36 cellular contexts compared by ENCODE assay signal in genomic region chr5:117093653-117094052, GRCh38.
"Had no signal": no experiment of that assay in that cellular context is flagged by ENCODE, and none has a peak within 500 bp of the region (broad histone marks: within the 10 kb centered on the region; RNA-seq: fewer than 3 reads in every experiment).

No MANE protein-coding gene starts in this region.

- H3K4me3 ChIP-seq: ascending aorta, cardiac muscle cell had no signal

- H3K36me3 ChIP-seq: ascending aorta, cardiac muscle cell had no signal

- H3K4me1 Mint-ChIP-seq: activated CD4-positive, alpha-beta memory T cell treated with anti-CD3 and anti-CD28 coated beads, Interleukin-2, amount 10 ng/mL, durations not matched to agents 7 days and 5 days; activated CD4-positive, alpha-beta T cell treated with anti-CD3 and anti-CD28 coated beads for 36 hours; activated CD4-positive, alpha-beta T cell treated with anti-CD3 and anti-CD28 coated beads, Interleukin-2, amount 10 ng/mL, durations not matched to agents 7 days and 5 days; activated CD8-positive, alpha-beta memory T cell treated with anti-CD3 and anti-CD28 coated beads, Interleukin-2, amount 10 ng/mL, durations not matched to agents 7 days and 5 days; activated naive CD4-positive, alpha-beta T cell treated with anti-CD3 and anti-CD28 coated beads, Interleukin-2, amount 10 ng/mL, durations not matched to agents 7 days and 5 days; activated naive CD4-positive, alpha-beta T cell treated with anti-CD3 and anti-CD28 coated beads, Interleukin-2, amount 50 U/mL, for 24 hours; activated naive CD8-positive, alpha-beta T cell treated with anti-CD3 and anti-CD28 coated beads, Interleukin-2, amount 10 ng/mL, durations not matched to agents 7 days and 5 days; activated naive CD8-positive, alpha-beta T cell treated with anti-CD3 and anti-CD28 coated beads, Interleukin-2, amount 50 U/mL, for 24 hours had no signal

- H3K9me3 Mint-ChIP-seq: activated CD4-positive, alpha-beta T cell treated with anti-CD3 and anti-CD28 coated beads, Interleukin-2, amount 10 ng/mL, durations not matched to agents 7 days and 5 days; activated naive CD4-positive, alpha-beta T cell treated with anti-CD3 and anti-CD28 coated beads, Interleukin-2, amount 50 U/mL, for 24 hours; activated T-cell treated with anti-CD3 and anti-CD28 coated beads, Interleukin-2, amount 50 U/mL, for 24 hours had no signal

- H3K4me1 ChIP-seq: ascending aorta had no signal

- H3K27ac Mint-ChIP-seq: activated CD4-positive, alpha-beta memory T cell treated with anti-CD3 and anti-CD28 coated beads, Interleukin-2, amount 10 ng/mL, durations not matched to agents 7 days and 5 days; activated CD4-positive, alpha-beta T cell treated with anti-CD3 and anti-CD28 coated beads for 36 hours; activated CD4-positive, alpha-beta T cell treated with anti-CD3 and anti-CD28 coated beads, Interleukin-2, amount 10 ng/mL, durations not matched to agents 7 days and 5 days; activated CD8-positive, alpha-beta memory T cell treated with anti-CD3 and anti-CD28 coated beads, Interleukin-2, amount 10 ng/mL, durations not matched to agents 7 days and 5 days; activated CD8-positive, alpha-beta T cell treated with anti-CD3 and anti-CD28 coated beads, Interleukin-2, amount 10 ng/mL, durations not matched to agents 7 days and 5 days; activated naive CD4-positive, alpha-beta T cell treated with anti-CD3 and anti-CD28 coated beads, Interleukin-2, amount 10 ng/mL, durations not matched to agents 7 days and 5 days; activated naive CD4-positive, alpha-beta T cell treated with anti-CD3 and anti-CD28 coated beads, Interleukin-2, amount 50 U/mL, for 24 hours; activated naive CD8-positive, alpha-beta T cell; activated naive CD8-positive, alpha-beta T cell treated with anti-CD3 and anti-CD28 coated beads, Interleukin-2, amount 10 ng/mL, durations not matched to agents 7 days and 5 days; activated naive CD8-positive, alpha-beta T cell treated with anti-CD3 and anti-CD28 coated beads, Interleukin-2, amount 50 U/mL, for 24 hours; activated T-cell treated with anti-CD3 and anti-CD28 coated beads, Interleukin-2, amount 50 U/mL, for 24 hours; activated T-helper 2 cell treated with anti-CD3 and anti-CD28 coated beads, Interferon-gamma antibody, Interleukin-2, Interleukin-4, amounts not matched to agents 10 μg/mL and 5 μg/mL and 100 μg/mL, durations not matched to agents 14 hours and 24 hours and 36 hours; brain; T-helper 1 cell treated with Interleukin-12 subunit alpha and Interleukin-12 subunit beta and Interleukin-4 antibody, amounts not matched to agents 30 μg/mL and 1 μg/mL, for 36 hours; T-helper 2 cell treated with Interferon-gamma antibody and Interleukin-4, amounts not matched to agents 5 μg/mL and 100 μg/mL, for 36 hours had no signal

- H3K27me3 Mint-ChIP-seq: activated CD4-positive, alpha-beta memory T cell treated with anti-CD3 and anti-CD28 coated beads, Interleukin-2, amount 10 ng/mL, durations not matched to agents 7 days and 5 days; activated CD4-positive, alpha-beta T cell treated with anti-CD3 and anti-CD28 coated beads for 36 hours; activated CD4-positive, alpha-beta T cell treated with anti-CD3 and anti-CD28 coated beads, Interleukin-2, amount 10 ng/mL, durations not matched to agents 7 days and 5 days; activated CD8-positive, alpha-beta memory T cell treated with anti-CD3 and anti-CD28 coated beads, Interleukin-2, amount 10 ng/mL, durations not matched to agents 7 days and 5 days; activated naive CD4-positive, alpha-beta T cell treated with anti-CD3 and anti-CD28 coated beads, Interleukin-2, amount 10 ng/mL, durations not matched to agents 7 days and 5 days; activated naive CD4-positive, alpha-beta T cell treated with anti-CD3 and anti-CD28 coated beads, Interleukin-2, amount 50 U/mL, for 24 hours; activated naive CD8-positive, alpha-beta T cell; activated naive CD8-positive, alpha-beta T cell treated with anti-CD3 and anti-CD28 coated beads, Interleukin-2, amount 10 ng/mL, durations not matched to agents 7 days and 5 days; activated naive CD8-positive, alpha-beta T cell treated with anti-CD3 and anti-CD28 coated beads, Interleukin-2, amount 50 U/mL, for 24 hours; activated T-cell treated with anti-CD3 and anti-CD28 coated beads, Interleukin-2, amount 50 U/mL, for 24 hours had no signal

- H3K27me3 ChIP-seq: ascending aorta, cardiac muscle cell had no signal

- H3K27ac ChIP-seq: ascending aorta, cardiac muscle cell, VCaP had no signal

- ATAC-seq: activated CD4-positive, alpha-beta T cell treated with anti-CD3 and anti-CD28 coated beads for 36 hours; activated CD4-positive, CD25-positive, alpha-beta regulatory T cell treated with anti-CD3 and anti-CD28 coated beads, Interleukin-2, amount 50 U/mL, for 24 hours; activated CD8-positive, alpha-beta memory T cell treated with anti-CD3 and anti-CD28 coated beads, Interleukin-2, amount 10 ng/mL, durations not matched to agents 7 days and 5 days; activated CD8-positive, alpha-beta T cell treated with anti-CD3 and anti-CD28 coated beads, Interleukin-2, amount 10 ng/mL, durations not matched to agents 7 days and 5 days; activated naive CD8-positive, alpha-beta T cell treated with anti-CD3 and anti-CD28 coated beads, Interleukin-2, amount 50 U/mL, for 24 hours had no signal

- H3K9me3 ChIP-seq: ascending aorta had no signal

- H3K4me3 Mint-ChIP-seq: activated CD4-positive, alpha-beta memory T cell treated with anti-CD3 and anti-CD28 coated beads, Interleukin-2, amount 10 ng/mL, durations not matched to agents 7 days and 5 days; activated CD4-positive, alpha-beta T cell treated with anti-CD3 and anti-CD28 coated beads for 36 hours; activated CD4-positive, alpha-beta T cell treated with anti-CD3 and anti-CD28 coated beads, Interleukin-2, amount 10 ng/mL, durations not matched to agents 7 days and 5 days; activated CD8-positive, alpha-beta memory T cell treated with anti-CD3 and anti-CD28 coated beads, Interleukin-2, amount 10 ng/mL, durations not matched to agents 7 days and 5 days; activated CD8-positive, alpha-beta T cell treated with anti-CD3 and anti-CD28 coated beads, Interleukin-2, amount 10 ng/mL, durations not matched to agents 7 days and 5 days; activated naive CD4-positive, alpha-beta T cell treated with anti-CD3 and anti-CD28 coated beads, Interleukin-2, amount 10 ng/mL, durations not matched to agents 7 days and 5 days; activated naive CD4-positive, alpha-beta T cell treated with anti-CD3 and anti-CD28 coated beads, Interleukin-2, amount 50 U/mL, for 24 hours; activated naive CD8-positive, alpha-beta T cell; activated naive CD8-positive, alpha-beta T cell treated with anti-CD3 and anti-CD28 coated beads, Interleukin-2, amount 10 ng/mL, durations not matched to agents 7 days and 5 days; activated T-cell treated with anti-CD3 and anti-CD28 coated beads, Interleukin-2, amount 50 U/mL, for 24 hours; brain; T-helper 1 cell treated with Interleukin-12 subunit alpha and Interleukin-12 subunit beta and Interleukin-4 antibody, amounts not matched to agents 30 μg/mL and 1 μg/mL, for 36 hours; T-helper 2 cell treated with Interferon-gamma antibody and Interleukin-4, amounts not matched to agents 5 μg/mL and 100 μg/mL, for 36 hours had no signal

- DNase-seq: activated CD4-positive, alpha-beta memory T cell treated with anti-CD3 and anti-CD28 coated beads, Interleukin-2, amount 10 ng/mL, durations not matched to agents 7 days and 5 days; activated CD4-positive, alpha-beta T cell treated with anti-CD3 and anti-CD28 coated beads for 1 hour; activated CD4-positive, alpha-beta T cell treated with anti-CD3 and anti-CD28 coated beads for 36 hours; activated CD4-positive, alpha-beta T cell treated with anti-CD3 and anti-CD28 coated beads for 48 hours; activated CD4-positive, alpha-beta T cell treated with anti-CD3 and anti-CD28 coated beads, Interleukin-2, amount 10 ng/mL, durations not matched to agents 7 days and 5 days; activated CD4-positive, alpha-beta T cell treated with anti-CD3 and anti-CD28 coated beads, Interleukin-2, amount 50 U/mL, for 48 hours; activated CD4-positive, CD25-positive, alpha-beta regulatory T cell; activated CD8-positive, alpha-beta memory T cell treated with anti-CD3 and anti-CD28 coated beads for 24 hours; activated CD8-positive, alpha-beta memory T cell treated with anti-CD3 and anti-CD28 coated beads, Interleukin-2, amount 10 ng/mL, durations not matched to agents 7 days and 5 days; activated CD8-positive, alpha-beta memory T cell treated with anti-CD3 and anti-CD28 coated beads, Interleukin-2, amount 50 U/mL, for 48 hours; activated CD8-positive, alpha-beta T cell treated with anti-CD3 and anti-CD28 coated beads, Interleukin-2, amount 10 ng/mL, durations not matched to agents 7 days and 5 days; activated effector memory CD4-positive, alpha-beta T cell treated with Interleukin-2 at 50 U/mL for 16 hours; activated gamma-delta T cell; activated naive CD4-positive, alpha-beta T cell treated with anti-CD3 and anti-CD28 coated beads, Interleukin-2, amount 10 ng/mL, durations not matched to agents 7 days and 5 days; activated naive CD4-positive, alpha-beta T cell treated with Interleukin-2 at 50 U/mL for 16 hours; activated naive CD8-positive, alpha-beta T cell treated with anti-CD3 and anti-CD28 coated beads, Interleukin-2, amount 10 ng/mL, durations not matched to agents 7 days and 5 days; activated naive CD8-positive, alpha-beta T cell treated with anti-CD3 and anti-CD28 coated beads, Interleukin-2, amount 50 U/mL, for 24 hours; activated T-cell treated with anti-CD3 and anti-CD28 coated beads, Interleukin-2, amount 50 U/mL, for 24 hours; activated T-cell treated with anti-CD3 and anti-CD28 coated beads, Interleukin-2, amount 50 U/mL, for 48 hours; amygdala; anterior cingulate cortex; caudate nucleus; SW 1271; T-helper 1 cell; T-helper 2 cell; T-helper 9 cell had no signal
